Comparison of ENCODE assay signal across 1 cellular context in genomic region chr7:47218378-47219176, GRCh38.
TF ChIP-seq lines count a peak whose summit lies in the region.

No MANE protein-coding gene starts in this region.

TF ChIP-seq in K562, 482 proteins besides CTCF, POLR2A, EP300 and RAD21 (continued from another document):
- TF ChIP-seq ZNF408 (CRISPR knock-in tag; IDR thresholded peaks at IDR 0.05; ENCODE audit: low read depth) (no peak), NCOA6 (IDR thresholded peaks at IDR 0.05) (no peak), TEAD1 (CRISPR knock-in tag; IDR thresholded peaks at IDR 0.05) (0 out of 4 replicates have a peak, but pooled peaks of 1 of the 2 experiments have one; percentile 49), SREBF2 (CRISPR knock-in tag; IDR thresholded peaks at IDR 0.05) (no peak), THRB (CRISPR knock-in tag; conservative IDR thresholded peaks at IDR 0.05) (no peak), MCM5 (IDR thresholded peaks at IDR 0.05; ENCODE audit: low read depth) (no peak), ZMIZ1 (IDR thresholded peaks at IDR 0.05; ENCODE audit: low read depth in 2 of 2, low read length in 2 of 2) (no peak), MAFF (IDR thresholded peaks at IDR 0.05; ENCODE audit: low read length) (peak; percentile 72), TBP (optimal IDR thresholded peaks at IDR 0.05; ENCODE audit: low read depth, low read length) (peak; percentile 22), CEBPB (tag; IDR thresholded peaks at IDR 0.05) (peak; percentile 17), CTBP1 (IDR thresholded peaks at IDR 0.05; ENCODE audit: borderline replicate concordance) (peak; percentile 84), UBTF (IDR thresholded peaks at IDR 0.05; ENCODE audit: borderline replicate concordance in 1 of 2, low read depth in 2 of 2, low read length in 2 of 2) (0 out of 4 replicates have a peak, but pooled peaks of 1 of the 2 experiments have one; percentile 34), NFRKB (IDR thresholded peaks at IDR 0.05; ENCODE audit: low read depth) (peak; percentile 51; the same call in 1 of the 2 replicates), LCOR (CRISPR knock-in tag; IDR thresholded peaks at IDR 0.05) (peak; percentile 69; the same call in 1 of the 2 replicates), BCL6 (CRISPR knock-in tag; IDR thresholded peaks at IDR 0.05) (peak; percentile 53; the same call in 1 of the 2 replicates), ILF3 (IDR thresholded peaks at IDR 0.05; ENCODE audit: borderline replicate concordance) (no peak), DPF2 (IDR thresholded peaks at IDR 0.05) (peak; percentile 42; the same call in 1 of the 2 replicates), NFE2 (IDR thresholded peaks at IDR 0.05; ENCODE audit: low read depth) (peak; percentile 91), LEF1 (IDR thresholded peaks at IDR 0.05) (peak; percentile 67; the same call in 1 of the 2 replicates), BHLHE40 (IDR thresholded peaks at IDR 0.05; ENCODE audit: low read length) (peak; percentile 26; the same call in 1 of the 2 replicates), TAF7 (tag; IDR thresholded peaks at IDR 0.05) (peak; percentile 54; the same call in 1 of the 2 replicates), ZNF316 (IDR thresholded peaks at IDR 0.05) (peak; percentile 58), SMARCE1 (IDR thresholded peaks at IDR 0.05) (0 out of 2 replicates have a peak, but pooled peaks have one; percentile 54), SMARCA4 (IDR thresholded peaks at IDR 0.05) (peak; percentile 71; the same call in 1 of the 2 replicates), KDM1A (IDR thresholded peaks at IDR 0.05) (peak; percentile 65 to 76; a peak in 3 of 4 replicates), GATAD2A (IDR thresholded peaks at IDR 0.05) (0 out of 2 replicates have a peak, but pooled peaks have one; percentile 29), ZNF395 (CRISPR knock-in tag; IDR thresholded peaks at IDR 0.05) (peak; percentile 33; the same call in 1 of the 2 replicates), MBD2 (IDR thresholded peaks at IDR 0.05; ENCODE audit: borderline replicate concordance, low read depth) (no peak), EZH2 (IDR thresholded peaks at IDR 0.05; ENCODE audit: borderline replicate concordance, low read depth, low read length) (no peak), TFAP4 (CRISPR knock-in tag; IDR thresholded peaks at IDR 0.05; ENCODE audit: borderline replicate concordance) (peak; percentile 42; the same call in 1 of the 2 replicates), ATF7 (IDR thresholded peaks at IDR 0.05) (peak; percentile 16; the same call in 1 of the 2 replicates), TEAD4 (IDR thresholded peaks at IDR 0.05; ENCODE audit: low read length) (peak; percentile 73; the same call in 1 of the 2 replicates), TEAD4 (CRISPR knock-in tag; IDR thresholded peaks at IDR 0.05; ENCODE audit: borderline replicate concordance) (no peak), NFYB (IDR thresholded peaks at IDR 0.05; ENCODE audit: extremely low read depth, insufficient read length) (no peak), NBN (IDR thresholded peaks at IDR 0.05; ENCODE audit: low read depth) (no peak), MAFG (tag; conservative IDR thresholded peaks at IDR 0.05) (peak; percentile 27; the same call in 1 of the 2 replicates), SOX6 (IDR thresholded peaks at IDR 0.05) (peak; percentile 40; the same call in 1 of the 2 replicates), MAFK (IDR thresholded peaks at IDR 0.05; ENCODE audit: low read length) (peak; percentile 60; the same call in 1 of the 2 replicates), JUND (IDR thresholded peaks at IDR 0.05; ENCODE audit: borderline replicate concordance, low read depth, low read length) (peak; percentile 27; the same call in 1 of the 2 replicates), JUND (tag; IDR thresholded peaks at IDR 0.05; ENCODE audit: borderline replicate concordance, low read depth, low read length) (no peak), TCF3 (CRISPR knock-in tag; IDR thresholded peaks at IDR 0.05) (peak; percentile 49; the same call in 1 of the 2 replicates), MEIS2 (IDR thresholded peaks at IDR 0.05; ENCODE audit: partially characterized antibody) (peak; percentile 5), ZNF121 (CRISPR knock-in tag; conservative IDR thresholded peaks at IDR 0.05) (no peak), ETV1 (tag; conservative IDR thresholded peaks at IDR 0.05; ENCODE audit: low read depth) (no peak), NRF1 (conservative IDR thresholded peaks at IDR 0.05 in 1 of 2, IDR thresholded peaks at IDR 0.05 in 1 of 2) (peak; percentile 51 to 65), NCOR1 (IDR thresholded peaks at IDR 0.05) (peak; percentile 16; the same call in 1 of the 2 replicates), C11orf30 (IDR thresholded peaks at IDR 0.05; ENCODE audit: low read depth) (peak; percentile 78), ARID1B (IDR thresholded peaks at IDR 0.05) (peak; percentile 74), MLLT1 (IDR thresholded peaks at IDR 0.05) (peak in 1 of 2 experiments; percentile 77; a peak in 2 of 4 replicates)
